Comparison of ENCODE assay signal across 23 cellular contexts in genomic region chr12:108750471-108751402, GRCh38. TPM values are rescaled to one million over a fixed set of nuclear protein-coding genes. Genes with fewer than 3 reads are reported as not detected.
DNase-seq lines count a peak whose midpoint lies in the region; ATAC-seq, FAIRE-seq and TF ChIP-seq lines count a peak whose summit lies in the region.
"Had no signal": no experiment of that assay in that cellular context is flagged by ENCODE, and none has a peak within 500 bp of the region (broad histone marks: within the 10 kb centered on the region; RNA-seq: fewer than 3 reads in every experiment).

No MANE protein-coding gene starts in this region.

- no peak overlapping the region for H3K9ac ChIP-seq in astrocyte (ENCODE audit: low read length)

- H3K79me2 ChIP-seq in astrocyte (ENCODE audit: insufficient read depth, low read length) = no peaks in the 10 kb centered on the region

- DNase-seq in NCI-H2171 treated with DMSO at 0.1 percent for 48 hours (lab: John Stamatoyannopoulos, UW) (peak; percentile 32), NCI-H2171 (lab: John Stamatoyannopoulos, UW) (no peak), astrocyte (ENCODE audit: low read depth) (peak; percentile 38), left kidney (ENCODE audit: low read depth, low spot score) (peak; percentile 60), uterus (peak; percentile 61 to 75), pons (ENCODE audit: low spot score) (no peak)
- no peak for DNase-seq in activated CD4-positive, alpha-beta memory T cell treated with anti-CD3 and anti-CD28 coated beads, Interleukin-2, amount 10 ng/mL, durations not matched to agents 7 days and 5 days
- DNase-seq: CD4-positive, alpha-beta memory T cell; effector CD4-positive, alpha-beta T cell; foreskin melanocyte; mesenchymal stem cell; NCI-H1048; nucleus accumbens; small intestine; T-helper 1 cell had no signal

- H3K27me3 Mint-ChIP-seq in astrocyte (ENCODE audit: low read depth, unreplicated experiment) = peaks cover 4% of the 10 kb centered on the region
- no peaks in the 10 kb centered on the region for H3K27me3 Mint-ChIP-seq in activated CD4-positive, alpha-beta memory T cell treated with anti-CD3 and anti-CD28 coated beads, Interleukin-2, amount 10 ng/mL, durations not matched to agents 7 days and 5 days
- H3K27me3 Mint-ChIP-seq: CD4-positive, alpha-beta memory T cell; IgD-negative memory B cell had no signal

- H3K9me3 Mint-ChIP-seq in astrocyte (ENCODE audit: unreplicated experiment) = no peaks in the 10 kb centered on the region
- H3K9me3 Mint-ChIP-seq in activated CD4-positive, alpha-beta memory T cell treated with anti-CD3 and anti-CD28 coated beads, Interleukin-2, amount 10 ng/mL, durations not matched to agents 7 days and 5 days = no peaks in the 10 kb centered on the region
- H3K9me3 Mint-ChIP-seq: IgD-negative memory B cell; stimulated activated effector memory CD8-positive, alpha-beta T cell treated with anti-CD3 and anti-CD28 coated beads, Interleukin-12 subunit alpha, Interleukin-12 subunit beta, amount 100 ng/mL, for 72 hours had no signal

- H3K27me3 ChIP-seq in astrocyte (ENCODE audit: insufficient read depth, low read length) (no peaks in the 10 kb centered on the region), uterus (no peaks in the 10 kb centered on the region)

- TF ChIP-seq POLR2A in uterus (IDR thresholded peaks at IDR 0.05) = no peak

- no peak for TF ChIP-seq CTCF in astrocyte (IDR thresholded peaks at IDR 0.05; ENCODE audit: insufficient read depth, low read depth, low read length)
- no peak for TF ChIP-seq CTCF in uterus (IDR thresholded peaks at IDR 0.05)

- FAIRE-seq in astrocyte (lab: Jason Lieb, UNC) = no peak
- FAIRE-seq: bronchial epithelial cell, GM12892, small intestine had no signal

- no peaks in the 10 kb centered on the region for H3K36me3 Mint-ChIP-seq in astrocyte (ENCODE audit: low read depth, unreplicated experiment)
- H3K36me3 Mint-ChIP-seq in activated CD4-positive, alpha-beta memory T cell treated with anti-CD3 and anti-CD28 coated beads, Interleukin-2, amount 10 ng/mL, durations not matched to agents 7 days and 5 days (ENCODE audit: low read depth) = no peaks in the 10 kb centered on the region
- H3K36me3 Mint-ChIP-seq: IgD-negative memory B cell; stimulated activated effector memory CD8-positive, alpha-beta T cell treated with anti-CD3 and anti-CD28 coated beads, Interleukin-12 subunit alpha, Interleukin-12 subunit beta, amount 100 ng/mL, for 72 hours had no signal

- ATAC-seq in HG03135 (IDR thresholded peaks at IDR 0.05; ENCODE audit: unreplicated experiment) = no peak
- ATAC-seq: stimulated activated effector memory CD8-positive, alpha-beta T cell treated with anti-CD3 and anti-CD28 coated beads, Interleukin-12 subunit alpha, Interleukin-12 subunit beta, amount 100 ng/mL, for 72 hours; WTC11 had no signal

- CTCF ChIA-PET in activated CD4-positive, alpha-beta memory T cell treated with anti-CD3 and anti-CD28 coated beads, Interleukin-2, amount 10 ng/mL, durations not matched to agents 7 days and 5 days (lab: Charles Lee) = interaction anchor here (3.1 kb wide), 1 partner anchor 86 kb away, joined by 7 read pairs; no protein-coding TSS in a partner anchor

- H3K4me1 Mint-ChIP-seq in astrocyte (ENCODE audit: low read depth, unreplicated experiment) = no peaks in the 10 kb centered on the region
- H3K4me1 Mint-ChIP-seq in activated CD4-positive, alpha-beta memory T cell treated with anti-CD3 and anti-CD28 coated beads, Interleukin-2, amount 10 ng/mL, durations not matched to agents 7 days and 5 days = no peaks in the 10 kb centered on the region
- H3K4me1 Mint-ChIP-seq: CD4-positive, alpha-beta memory T cell; stimulated activated effector memory CD8-positive, alpha-beta T cell treated with anti-CD3 and anti-CD28 coated beads, Interleukin-12 subunit alpha, Interleukin-12 subunit beta, amount 100 ng/mL, for 72 hours; WTC11 had no signal

- H3K4me1 ChIP-seq in astrocyte (ENCODE audit: insufficient read depth, low read length) (no peaks in the 10 kb centered on the region), uterus (peaks cover 4 to 18% of the 10 kb centered on the region in 2 donors)
- H3K4me1 ChIP-seq: HAP-1 had no signal

- no peak overlapping the region for H3K4me3 Mint-ChIP-seq in astrocyte (ENCODE audit: unreplicated experiment)
- H3K4me3 Mint-ChIP-seq in activated CD4-positive, alpha-beta memory T cell treated with anti-CD3 and anti-CD28 coated beads, Interleukin-2, amount 10 ng/mL, durations not matched to agents 7 days and 5 days = no peak overlapping the region
- H3K4me3 Mint-ChIP-seq: CD4-positive, alpha-beta memory T cell; IgD-negative memory B cell; stimulated activated effector memory CD8-positive, alpha-beta T cell treated with anti-CD3 and anti-CD28 coated beads, Interleukin-12 subunit alpha, Interleukin-12 subunit beta, amount 100 ng/mL, for 72 hours; WTC11 had no signal

- H3K36me3 ChIP-seq in astrocyte (ENCODE audit: insufficient read depth, low read length) = no peaks in the 10 kb centered on the region
- no peaks in the 10 kb centered on the region for H3K36me3 ChIP-seq in uterus
- H3K36me3 ChIP-seq: HAP-1 had no signal

- POLR2A ChIA-PET in activated CD4-positive, alpha-beta memory T cell treated with anti-CD3 and anti-CD28 coated beads, Interleukin-2, amount 10 ng/mL, durations not matched to agents 7 days and 5 days (lab: Charles Lee) = no interaction called here

- no peak overlapping the region for H3K4me2 ChIP-seq in astrocyte (ENCODE audit: low read length)

- H3K4me3 ChIP-seq in astrocyte (ENCODE audit: insufficient read depth, low read depth, low read length) = no peak overlapping the region
- H3K4me3 ChIP-seq in uterus = no peak overlapping the region
- H3K4me3 ChIP-seq: HAP-1 had no signal

- intact Hi-C loops in uterus (cut with DNase I; ENCODE audit: low total_unique reads) = no loop called here

- no peaks in the 10 kb centered on the region for H3K9me3 ChIP-seq in astrocyte (ENCODE audit: insufficient read depth, low read depth, low read length)
- H3K9me3 ChIP-seq in uterus = no peaks in the 10 kb centered on the region
- H3K9me3 ChIP-seq: HAP-1 had no signal

- no peak overlapping the region for H2AFZ ChIP-seq in astrocyte (ENCODE audit: low read depth, low read length)

- H4K20me1 ChIP-seq in astrocyte (ENCODE audit: insufficient read depth, low read length) = no peaks in the 10 kb centered on the region

- H3K27ac ChIP-seq in astrocyte (ENCODE audit: low read depth, low read length) = no peak overlapping the region
- peak overlapping the region; percentile 75 to 76 for H3K27ac ChIP-seq in uterus
- H3K27ac ChIP-seq: 22Rv1 had no signal

- no peak overlapping the region for H3K27ac Mint-ChIP-seq in astrocyte (ENCODE audit: unreplicated experiment)
- H3K27ac Mint-ChIP-seq in activated CD4-positive, alpha-beta memory T cell treated with anti-CD3 and anti-CD28 coated beads, Interleukin-2, amount 10 ng/mL, durations not matched to agents 7 days and 5 days = no peak overlapping the region
- H3K27ac Mint-ChIP-seq: stimulated activated effector memory CD8-positive, alpha-beta T cell treated with anti-CD3 and anti-CD28 coated beads, Interleukin-12 subunit alpha, Interleukin-12 subunit beta, amount 100 ng/mL, for 72 hours; WTC11 had no signal

RNA-seq across cellular contexts. Expression of gene CORO1C, which starts 19.4 kb away (rescaled TPM):
- total RNA-seq in astrocyte = 364 and 391 TPM in 2 replicates
- total RNA-seq in uterus = 100 to 1,000 TPM; 129 to 357 (median 235) TPM
- 10 to 100 TPM; 30.9 to 35.7 TPM for total RNA-seq in activated CD4-positive, alpha-beta memory T cell treated with anti-CD3 and anti-CD28 coated beads, Interleukin-2, amount 10 ng/mL, durations not matched to agents 7 days and 5 days

Comparison
In these comparisons a context has a peak if more than half of its experiments do, and no peak if none do; other contexts are left out.
1. DNase-seq: peak in NCI-H2171 treated with DMSO at 0.1 percent for 48 hours (single experiment), astrocyte (single experiment), left kidney (single experiment) and uterus (2 of 2); none in NCI-H2171 (single experiment), activated CD4-positive, alpha-beta memory T cell treated with anti-CD3 and anti-CD28 coated beads, Interleukin-2, amount 10 ng/mL, durations not matched to agents 7 days and 5 days (single experiment) and pons (single experiment).